19 cellular contexts compared by ENCODE assay signal in genomic region chr14:100748944-100749343, GRCh38. TPM values are rescaled to one million over a fixed set of nuclear protein-coding genes. Genes with fewer than 3 reads are reported as not detected.
"Had no signal": no experiment of that assay in that cellular context is flagged by ENCODE, and none has a peak within 500 bp of the region (broad histone marks: within the 10 kb centered on the region; RNA-seq: fewer than 3 reads in every experiment).

No MANE protein-coding gene starts in this region.

- ATAC-seq: activated CD8-positive, alpha-beta T cell treated with anti-CD3 and anti-CD28 coated beads for 36 hours; activated naive CD8-positive, alpha-beta T cell treated with anti-CD3 and anti-CD28 coated beads, Interleukin-2, amount 50 U/mL, for 24 hours; activated T-helper 17 cell treated with anti-CD3 and anti-CD28 coated beads, Interleukin-2, amount 50 U/mL, for 72 hours; esophagus mucosa; gastrocnemius medialis; naive thymus-derived CD4-positive, alpha-beta T cell; stimulated activated naive B cell treated with anti-CD40 and anti-IgM and Interleukin-4, amounts not matched to agents 10 μg/mL and 1 μg/mL and 100 μg/mL, for 72 hours had no signal

- H3K9ac ChIP-seq: parathyroid adenoma, SK-N-SH had no signal

- H3K36me3 ChIP-seq: ascending aorta, gastrocnemius medialis had no signal

- H3K27me3 ChIP-seq: ascending aorta, gastrocnemius medialis had no signal

- H3K4me3 ChIP-seq: ascending aorta, dorsolateral prefrontal cortex, gastrocnemius medialis had no signal

- H3K9me3 ChIP-seq: ascending aorta, gastrocnemius medialis, SK-N-SH had no signal

- H3K27ac ChIP-seq: ascending aorta, dorsolateral prefrontal cortex, gastrocnemius medialis, parathyroid adenoma had no signal

- H3K4me1 ChIP-seq: ascending aorta, gastrocnemius medialis, parathyroid adenoma had no signal

- FAIRE-seq: TTC549 had no signal

- DNase-seq: activated B cell treated with CpG ODN at 0.5 μM for 24 hours; activated CD4-positive, alpha-beta T cell treated with anti-CD3 and anti-CD28 coated beads for 48 hours; activated CD8-positive, alpha-beta T cell treated with anti-CD3 and anti-CD28 coated beads for 36 hours; activated naive CD4-positive, alpha-beta T cell treated with anti-CD3 and anti-CD28 coated beads for 36 hours; activated naive CD8-positive, alpha-beta T cell treated with anti-CD3 and anti-CD28 coated beads, Interleukin-2, amount 50 U/mL, for 24 hours; activated T-cell treated with anti-CD3 and anti-CD28 coated beads, Interleukin-2, amount 50 U/mL, for 1 hour; gastrocnemius medialis; mesenchymal stem cell; naive thymus-derived CD4-positive, alpha-beta T cell; SK-N-SH; stimulated activated naive B cell treated with anti-CD40 and anti-IgM and Interleukin-4, amounts not matched to agents 10 μg/mL and 1 μg/mL and 100 μg/mL, for 72 hours had no signal

RNA-seq across cellular contexts. Expression of gene DLK1, which starts 22.3 kb away (rescaled TPM):
- total RNA-seq: activated B cell treated with CpG ODN at 0.5 μM for 24 hours; activated CD8-positive, alpha-beta T cell treated with anti-CD3 and anti-CD28 coated beads for 36 hours; activated naive CD4-positive, alpha-beta T cell treated with anti-CD3 and anti-CD28 coated beads for 36 hours; activated T-helper 17 cell treated with anti-CD3 and anti-CD28 coated beads, Interleukin-2, amount 50 U/mL, for 72 hours; bronchial epithelial cell; lower leg skin; naive thymus-derived CD4-positive, alpha-beta T cell had no signal
- polyA plus RNA-seq: naive thymus-derived CD4-positive, alpha-beta T cell had no signal
